In the genomic region with DNA sequence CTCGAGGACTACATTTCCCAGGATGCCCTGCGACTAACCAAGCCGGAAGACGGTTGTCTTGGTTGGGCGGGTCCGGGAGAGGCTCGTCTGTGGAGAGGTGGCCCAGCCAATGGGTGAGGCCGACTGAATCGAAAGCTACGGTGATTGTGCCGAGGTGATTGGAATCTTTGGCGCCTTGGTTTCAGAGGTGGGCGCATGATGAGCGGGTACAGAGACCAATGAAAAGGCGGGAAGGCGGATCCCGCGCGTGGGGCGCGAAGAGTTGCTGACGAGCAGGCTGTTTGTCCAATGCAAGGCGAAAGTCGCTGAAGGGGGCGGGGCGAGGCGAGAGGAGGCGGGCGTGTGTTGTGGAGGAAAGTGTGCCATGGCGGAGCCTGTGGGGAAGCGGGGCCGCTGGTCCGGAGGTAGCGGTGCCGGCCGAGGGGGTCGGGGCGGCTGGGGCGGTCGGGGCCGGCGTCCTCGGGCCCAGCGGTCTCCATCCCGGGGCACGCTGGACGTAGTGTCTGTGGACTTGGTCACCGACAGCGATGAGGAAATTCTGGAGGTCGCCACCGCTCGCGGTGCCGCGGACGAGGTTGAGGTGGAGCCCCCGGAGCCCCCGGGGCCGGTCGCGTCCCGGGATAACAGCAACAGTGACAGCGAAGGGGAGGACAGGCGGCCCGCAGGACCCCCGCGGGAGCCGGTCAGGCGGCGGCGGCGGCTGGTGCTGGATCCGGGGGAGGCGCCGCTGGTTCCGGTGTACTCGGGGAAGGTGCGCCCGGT, we compare ENCODE assay signal across 1 cellular context.
TF ChIP-seq lines count a peak whose summit lies in the region.

Gene NFATC2IP (plus strand): TSS at position 290 of the 762 bp plus-strand sequence. CDS start 75 bp downstream, at position 365.

TF ChIP-seq in HepG2, 621 proteins besides CTCF, POLR2A, EP300 and RAD21 (continued from another document and continues in another):
- TF ChIP-seq ZGPAT (CRISPR knock-in tag; IDR thresholded peaks at IDR 0.05) (peak; percentile 76), ZNF230 (CRISPR knock-in tag; IDR thresholded peaks at IDR 0.05) (peak; percentile 85; the same call in 1 of the 2 replicates), ZNF615 (CRISPR knock-in tag; IDR thresholded peaks at IDR 0.05; ENCODE audit: borderline replicate concordance) (no peak), ZNF768 (CRISPR knock-in tag; IDR thresholded peaks at IDR 0.05) (peak; percentile 53; the same call in 1 of the 2 replicates), ZNF331 (CRISPR knock-in tag; IDR thresholded peaks at IDR 0.05) (peak; percentile 19; the same call in 1 of the 2 replicates), ZNF704 (CRISPR knock-in tag; IDR thresholded peaks at IDR 0.05; ENCODE audit: borderline replicate concordance) (no peak; the same call in 1 of the 2 replicates), XRCC5 (optimal IDR thresholded peaks at IDR 0.05; ENCODE audit: low read length) (peak; percentile 59), MIER3 (CRISPR knock-in tag; IDR thresholded peaks at IDR 0.05; ENCODE audit: borderline replicate concordance) (no peak; the same call in 1 of the 2 replicates), MED1 (CRISPR knock-in tag; IDR thresholded peaks at IDR 0.05) (peak; percentile 10), ZNF562 (CRISPR knock-in tag; IDR thresholded peaks at IDR 0.05; ENCODE audit: borderline replicate concordance) (no peak), RXRB (CRISPR knock-in tag; IDR thresholded peaks at IDR 0.05; ENCODE audit: borderline replicate concordance) (peak; percentile 10; the same call in 1 of the 2 replicates), ZNF335 (CRISPR knock-in tag; IDR thresholded peaks at IDR 0.05) (no peak; the same call in 1 of the 2 replicates), ZNF772 (CRISPR knock-in tag; IDR thresholded peaks at IDR 0.05) (peak; percentile 18; the same call in 1 of the 2 replicates), RFXAP (CRISPR knock-in tag; IDR thresholded peaks at IDR 0.05; ENCODE audit: borderline replicate concordance) (0 out of 2 replicates have a peak, but pooled peaks have one; percentile 20), ESRRA (CRISPR knock-in tag; IDR thresholded peaks at IDR 0.05; ENCODE audit: low read depth) (peak; percentile 75), MTA1 (CRISPR knock-in tag; IDR thresholded peaks at IDR 0.05; ENCODE audit: borderline replicate concordance) (peak; percentile 61), ZNF333 (CRISPR knock-in tag; IDR thresholded peaks at IDR 0.05; ENCODE audit: borderline replicate concordance) (peak; percentile 76; the same call in 1 of the 2 replicates), ISL2 (CRISPR knock-in tag; IDR thresholded peaks at IDR 0.05) (peak; percentile 5; the same call in 1 of the 2 replicates), CREB1 (IDR thresholded peaks at IDR 0.05) (peak; percentile 95), CREB1 (CRISPR knock-in tag; IDR thresholded peaks at IDR 0.05) (peak; percentile 95), MIXL1 (CRISPR knock-in tag; IDR thresholded peaks at IDR 0.05) (peak; percentile 70; the same call in 1 of the 2 replicates), IRF1 (CRISPR knock-in tag; IDR thresholded peaks at IDR 0.05; ENCODE audit: low read depth) (peak; percentile 88; the same call in 1 of the 2 replicates), ZNF878 (CRISPR knock-in tag; IDR thresholded peaks at IDR 0.05) (0 out of 2 replicates have a peak, but pooled peaks have one; percentile 58), YY1 (IDR thresholded peaks at IDR 0.05; ENCODE audit: insufficient read depth, insufficient replicate concordance, low read depth, low read length) (peak; percentile 92), KDM5B (CRISPR knock-in tag; IDR thresholded peaks at IDR 0.05; ENCODE audit: borderline replicate concordance) (peak; percentile 40), ZNF749 (CRISPR knock-in tag; IDR thresholded peaks at IDR 0.05; ENCODE audit: borderline replicate concordance) (peak; percentile 89; the same call in 1 of the 2 replicates), ZNF138 (CRISPR knock-in tag; IDR thresholded peaks at IDR 0.05; ENCODE audit: low read depth) (0 out of 2 replicates have a peak, but pooled peaks have one; percentile 44), HNRNPLL (IDR thresholded peaks at IDR 0.05; ENCODE audit: low read depth, low read length, poor library complexity, severe bottlenecking) (peak; percentile 52), ZNF383 (CRISPR knock-in tag; IDR thresholded peaks at IDR 0.05; ENCODE audit: borderline replicate concordance) (0 out of 2 replicates have a peak, but pooled peaks have one; percentile 48), CREM (IDR thresholded peaks at IDR 0.05) (peak; percentile 96), CREM (CRISPR knock-in tag; IDR thresholded peaks at IDR 0.05) (no peak; the same call in 1 of the 2 replicates), FOXK2 (IDR thresholded peaks at IDR 0.05) (peak; percentile 38; the same call in 1 of the 2 replicates), SMAD3 (CRISPR knock-in tag; IDR thresholded peaks at IDR 0.05) (peak; percentile 55; the same call in 1 of the 2 replicates), MEF2D (CRISPR knock-in tag; IDR thresholded peaks at IDR 0.05) (no peak), SNRNP70 (IDR thresholded peaks at IDR 0.05; ENCODE audit: low read depth, low read length) (no peak), KLF15 (CRISPR knock-in tag; IDR thresholded peaks at IDR 0.05; ENCODE audit: borderline replicate concordance) (peak; percentile 43; the same call in 1 of the 2 replicates), CCAR2 (optimal IDR thresholded peaks at IDR 0.05; ENCODE audit: low read depth, low read length) (no peak), ZNF644 (CRISPR knock-in tag; IDR thresholded peaks at IDR 0.05; ENCODE audit: low read depth) (no peak), ZFP36L1 (CRISPR knock-in tag; IDR thresholded peaks at IDR 0.05) (peak; percentile 96), ZNF777 (CRISPR knock-in tag; IDR thresholded peaks at IDR 0.05) (0 out of 2 replicates have a peak, but pooled peaks have one; percentile 38), ARID3A (IDR thresholded peaks at IDR 0.05; ENCODE audit: low read depth, low read length) (peak; percentile 65; the same call in 1 of the 2 replicates), SKI (IDR thresholded peaks at IDR 0.05; ENCODE audit: partially characterized antibody) (peak; percentile 6), MTERF4 (CRISPR knock-in tag; IDR thresholded peaks at IDR 0.05) (peak; percentile 34; the same call in 1 of the 2 replicates), E2F1 (CRISPR knock-in tag; IDR thresholded peaks at IDR 0.05) (peak; percentile 99), CHD2 (IDR thresholded peaks at IDR 0.05; ENCODE audit: low read depth, low read length) (peak; percentile 82), PAX8 (CRISPR knock-in tag; IDR thresholded peaks at IDR 0.05; ENCODE audit: borderline replicate concordance) (peak; percentile 84; the same call in 1 of the 2 replicates), ZNF83 (CRISPR knock-in tag; IDR thresholded peaks at IDR 0.05; ENCODE audit: borderline replicate concordance) (no peak), ZBTB8A (CRISPR knock-in tag; IDR thresholded peaks at IDR 0.05; ENCODE audit: borderline replicate concordance, low read depth) (no peak)
- TF ChIP-seq, protein P1, sequence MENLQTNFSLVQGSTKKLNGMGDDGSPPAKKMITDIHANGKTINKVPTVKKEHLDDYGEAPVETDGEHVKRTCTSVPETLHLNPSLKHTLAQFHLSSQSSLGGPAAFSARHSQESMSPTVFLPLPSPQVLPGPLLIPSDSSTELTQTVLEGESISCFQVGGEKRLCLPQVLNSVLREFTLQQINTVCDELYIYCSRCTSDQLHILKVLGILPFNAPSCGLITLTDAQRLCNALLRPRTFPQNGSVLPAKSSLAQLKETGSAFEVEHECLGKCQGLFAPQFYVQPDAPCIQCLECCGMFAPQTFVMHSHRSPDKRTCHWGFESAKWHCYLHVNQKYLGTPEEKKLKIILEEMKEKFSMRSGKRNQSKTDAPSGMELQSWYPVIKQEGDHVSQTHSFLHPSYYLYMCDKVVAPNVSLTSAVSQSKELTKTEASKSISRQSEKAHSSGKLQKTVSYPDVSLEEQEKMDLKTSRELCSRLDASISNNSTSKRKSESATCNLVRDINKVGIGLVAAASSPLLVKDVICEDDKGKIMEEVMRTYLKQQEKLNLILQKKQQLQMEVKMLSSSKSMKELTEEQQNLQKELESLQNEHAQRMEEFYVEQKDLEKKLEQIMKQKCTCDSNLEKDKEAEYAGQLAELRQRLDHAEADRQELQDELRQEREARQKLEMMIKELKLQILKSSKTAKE (CRISPR knock-in tag; IDR thresholded peaks at IDR 0.05; ENCODE audit: borderline replicate concordance): peak; percentile 22; the same call in 1 of the 2 replicates
- TF ChIP-seq, protein P2, sequence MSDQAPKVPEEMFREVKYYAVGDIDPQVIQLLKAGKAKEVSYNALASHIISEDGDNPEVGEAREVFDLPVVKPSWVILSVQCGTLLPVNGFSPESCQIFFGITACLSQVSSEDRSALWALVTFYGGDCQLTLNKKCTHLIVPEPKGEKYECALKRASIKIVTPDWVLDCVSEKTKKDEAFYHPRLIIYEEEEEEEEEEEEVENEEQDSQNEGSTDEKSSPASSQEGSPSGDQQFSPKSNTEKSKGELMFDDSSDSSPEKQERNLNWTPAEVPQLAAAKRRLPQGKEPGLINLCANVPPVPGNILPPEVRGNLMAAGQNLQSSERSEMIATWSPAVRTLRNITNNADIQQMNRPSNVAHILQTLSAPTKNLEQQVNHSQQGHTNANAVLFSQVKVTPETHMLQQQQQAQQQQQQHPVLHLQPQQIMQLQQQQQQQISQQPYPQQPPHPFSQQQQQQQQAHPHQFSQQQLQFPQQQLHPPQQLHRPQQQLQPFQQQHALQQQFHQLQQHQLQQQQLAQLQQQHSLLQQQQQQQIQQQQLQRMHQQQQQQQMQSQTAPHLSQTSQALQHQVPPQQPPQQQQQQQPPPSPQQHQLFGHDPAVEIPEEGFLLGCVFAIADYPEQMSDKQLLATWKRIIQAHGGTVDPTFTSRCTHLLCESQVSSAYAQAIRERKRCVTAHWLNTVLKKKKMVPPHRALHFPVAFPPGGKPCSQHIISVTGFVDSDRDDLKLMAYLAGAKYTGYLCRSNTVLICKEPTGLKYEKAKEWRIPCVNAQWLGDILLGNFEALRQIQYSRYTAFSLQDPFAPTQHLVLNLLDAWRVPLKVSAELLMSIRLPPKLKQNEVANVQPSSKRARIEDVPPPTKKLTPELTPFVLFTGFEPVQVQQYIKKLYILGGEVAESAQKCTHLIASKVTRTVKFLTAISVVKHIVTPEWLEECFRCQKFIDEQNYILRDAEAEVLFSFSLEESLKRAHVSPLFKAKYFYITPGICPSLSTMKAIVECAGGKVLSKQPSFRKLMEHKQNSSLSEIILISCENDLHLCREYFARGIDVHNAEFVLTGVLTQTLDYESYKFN (CRISPR knock-in tag; conservative IDR thresholded peaks at IDR 0.05): peak; percentile 46
- TF ChIP-seq, protein P3, sequence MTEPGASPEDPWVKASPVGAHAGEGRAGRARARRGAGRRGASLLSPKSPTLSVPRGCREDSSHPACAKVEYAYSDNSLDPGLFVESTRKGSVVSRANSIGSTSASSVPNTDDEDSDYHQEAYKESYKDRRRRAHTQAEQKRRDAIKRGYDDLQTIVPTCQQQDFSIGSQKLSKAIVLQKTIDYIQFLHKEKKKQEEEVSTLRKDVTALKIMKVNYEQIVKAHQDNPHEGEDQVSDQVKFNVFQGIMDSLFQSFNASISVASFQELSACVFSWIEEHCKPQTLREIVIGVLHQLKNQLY (CRISPR knock-in tag; IDR thresholded peaks at IDR 0.05): no peak
